ENCODE assay signal across 18 cellular contexts in the genomic region with DNA sequence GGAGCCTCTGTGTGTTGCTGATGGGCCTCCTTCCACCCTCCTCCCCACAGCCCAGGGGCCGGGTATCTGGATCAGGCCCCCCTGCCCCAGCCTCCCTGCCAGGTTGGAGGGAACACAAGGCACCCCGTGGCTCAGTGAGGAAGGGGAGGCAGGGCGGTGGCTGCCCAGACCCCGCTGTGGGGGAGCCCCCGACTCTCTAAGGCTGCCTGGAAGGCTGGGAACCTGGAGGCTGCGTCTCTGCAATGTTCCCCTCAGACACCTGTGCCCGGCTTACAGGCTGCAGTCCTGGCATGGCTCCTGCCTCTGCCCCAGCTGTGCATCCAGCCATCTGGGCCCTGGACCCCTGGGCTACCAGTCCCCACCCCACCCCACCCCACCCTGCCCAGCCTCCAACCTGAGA. TPM values are rescaled to one million over a fixed set of nuclear protein-coding genes. Genes with fewer than 3 reads are reported as not detected.
DNase-seq lines count a peak whose midpoint lies in the region; ATAC-seq, FAIRE-seq and TF ChIP-seq lines count a peak whose summit lies in the region.
"Had no signal": no experiment of that assay in that cellular context is flagged by ENCODE, and none has a peak within 500 bp of the region (broad histone marks: within the 10 kb centered on the region; RNA-seq: fewer than 3 reads in every experiment).

No MANE protein-coding gene starts in this region.

- no peak for TF ChIP-seq CTCF in A549 (IDR thresholded peaks at IDR 0.05)
- no peak for TF ChIP-seq CTCF in PC-9 (conservative IDR thresholded peaks at IDR 0.05)
- no peak for TF ChIP-seq CTCF in pancreas (IDR thresholded peaks at IDR 0.05)
- no peak for TF ChIP-seq CTCF in endodermal cell (conservative IDR thresholded peaks at IDR 0.05)
- TF ChIP-seq CTCF in ovary (IDR thresholded peaks at IDR 0.05): no peak

- TF ChIP-seq POLR2A in A549 (IDR thresholded peaks at IDR 0.05; ENCODE audit: low read length) (no peak), ovary (IDR thresholded peaks at IDR 0.05) (no peak)

- H3K4me1 Mint-ChIP-seq in endodermal cell: peaks cover 2% of the 10 kb centered on the region

- no peak for FAIRE-seq in A549 (lab: Jason Lieb, UNC)
- FAIRE-seq in pancreas (lab: Jason Lieb, UNC): no peak
- FAIRE-seq in small intestine (lab: Jason Lieb, UNC): no peak
- FAIRE-seq: H1 had no signal

- WGBS in A549 (ENCODE audit: missing lambda C conversion rate): 49% methylated on average over 7 of the region's 7 CpGs
- 27 to 68% methylated on average over 5 to 7 of the region's 7 CpGs for WGBS in pancreas, 2 donors
- 24 to 54% (median 31%) methylated on average over 3 to 7 of the region's 7 CpGs for WGBS in small intestine, 3 donors
- WGBS in endodermal cell (ENCODE audit: insufficient coverage in 1 of 2, insufficient read length in 1 of 2), 2 experiments: 86% methylated on average over 7 of the region's 7 CpGs; no CpG with 5 or more reads in 1 of the 2 experiments
- 54 to 56% (median 55%) methylated on average over 3 to 7 of the region's 7 CpGs for WGBS in ovary, 3 donors

- H3K36me3 ChIP-seq in PC-9 (ENCODE audit: low read depth) (no peaks in the 10 kb centered on the region), pancreas (no peaks in the 10 kb centered on the region), small intestine (ENCODE audit: control insufficient read depth in 2 of 2, insufficient read depth in 2 of 2, low read length in 2 of 2) (no peaks in the 10 kb centered on the region), endodermal cell (ENCODE audit: control insufficient read depth, insufficient read depth, low read length) (no peaks in the 10 kb centered on the region), ovary (no peaks in the 10 kb centered on the region)
- H3K36me3 ChIP-seq: MG63, Peyer's patch had no signal

- peaks cover 21% of the 10 kb centered on the region for H3K4me1 ChIP-seq in A549
- H3K4me1 ChIP-seq in PC-9 (replicated peaks; ENCODE audit: insufficient read depth): peaks cover 79% of the 10 kb centered on the region
- H3K4me1 ChIP-seq in pancreas: peaks cover 0 to 10% (median 7%) of the 10 kb centered on the region in 3 donors
- peaks cover 0 to 3% of the 10 kb centered on the region in 2 donors for H3K4me1 ChIP-seq in small intestine (ENCODE audit: control insufficient read depth in 2 of 2, insufficient read depth in 1 of 2, low read depth in 1 of 2, low read length in 1 of 2)
- H3K4me1 ChIP-seq in endodermal cell (ENCODE audit: control insufficient read depth, insufficient read depth, low read length): no peaks in the 10 kb centered on the region
- H3K4me1 ChIP-seq in ovary (ENCODE audit: insufficient read depth): no peaks in the 10 kb centered on the region

- ATAC-seq in A549: no peak; a peak in 1 of 6 replicates
- peak; percentile 4 for ATAC-seq in left colon
- peak; percentile 10 to 43 (median 26) for ATAC-seq in pancreas
- no peak for ATAC-seq in HG03039 (IDR thresholded peaks at IDR 0.05; ENCODE audit: unreplicated experiment)

- H3K79me2 ChIP-seq in PC-9 (ENCODE audit: low read depth): peaks cover 35% of the 10 kb centered on the region

- peaks cover 7% of the 10 kb centered on the region for H3K27me3 Mint-ChIP-seq in endodermal cell (ENCODE audit: insufficient read depth)

- CTCF ChIA-PET in A549 (lab: Yijun Ruan, JAX): interaction anchor here (8.6 kb wide), 1 partner anchor 17 kb away, joined by 43 read pairs; no protein-coding TSS in a partner anchor
- CTCF ChIA-PET in PC-9 (lab: Charles Lee): interaction anchor here (0.6 to 1.5 kb wide), 5 partner anchors 13 to 689 kb away, joined by 3 to 4 read pairs (median 3); no protein-coding TSS in a partner anchor

- H3K36me3 Mint-ChIP-seq in endodermal cell (ENCODE audit: low read depth): no peaks in the 10 kb centered on the region

- H3F3A ChIP-seq in PC-9 (ENCODE audit: insufficient read depth, low read depth): peaks cover 37% of the 10 kb centered on the region

- BruUV-seq in PC-9 (replicated peaks; lab: Mats Ljungman, UMichigan): no TSS peak

- H3K9me3 Mint-ChIP-seq in endodermal cell: peaks cover 7% of the 10 kb centered on the region

- H3K4me3 ChIP-seq in A549 (no peak overlapping the region), PC-9 (peak overlapping the region; percentile 77), pancreas (peak overlapping the region in 1 of 4 donors; percentile 22), small intestine (ENCODE audit: low read depth in 1 of 2, low read length in 2 of 2) (peak overlapping the region in 1 of 2 donors; percentile 12), endodermal cell (ENCODE audit: low read length) (no peak overlapping the region), ovary (no peak overlapping the region)
- H3K4me3 ChIP-seq: MG63, Peyer's patch had no signal

- intact Hi-C loops in PC-9 (cut with micrococcal nuclease; ENCODE audit: unreplicated experiment) (loop anchor here (5.0 kb wide), 3 partner anchors 96 to 524 kb away; a partner anchor contains a TSS), left colon (cut with DNase I, micrococcal nuclease) (no loop called here), pancreas (cut with DNase I) (no loop called here), ovary (cut with DNase I) (no loop called here)

- H3K9me3 ChIP-seq in A549: no peaks in the 10 kb centered on the region
- H3K9me3 ChIP-seq in PC-9 (ENCODE audit: insufficient read depth, low read depth): no peaks in the 10 kb centered on the region
- no peaks in the 10 kb centered on the region for H3K9me3 ChIP-seq in pancreas
- no peaks in the 10 kb centered on the region for H3K9me3 ChIP-seq in small intestine (ENCODE audit: control insufficient read depth, low read depth)
- peaks cover 10% of the 10 kb centered on the region for H3K9me3 ChIP-seq in endodermal cell (ENCODE audit: control insufficient read depth, low read length)
- H3K9me3 ChIP-seq in ovary: no peaks in the 10 kb centered on the region
- H3K9me3 ChIP-seq: MG63, Peyer's patch had no signal

- H3K27me3 ChIP-seq in PC-9 (ENCODE audit: insufficient read depth, low read depth) (no peaks in the 10 kb centered on the region), pancreas (no peaks in the 10 kb centered on the region), small intestine (ENCODE audit: control insufficient read depth in 2 of 2, insufficient read depth in 2 of 2, low read length in 2 of 2) (no peaks in the 10 kb centered on the region), endodermal cell (ENCODE audit: control insufficient read depth, insufficient read depth, low read length, poor library complexity, severe bottlenecking) (no peaks in the 10 kb centered on the region), ovary (no peaks in the 10 kb centered on the region)
- H3K27me3 ChIP-seq: MG63, Peyer's patch had no signal

- TF ChIP-seq RAD21 in A549 (conservative IDR thresholded peaks at IDR 0.05 in 1 of 2, IDR thresholded peaks at IDR 0.05 in 1 of 2): no peak

- no peak overlapping the region for H3K9ac ChIP-seq in endodermal cell (ENCODE audit: extremely low read depth, low read length, poor library complexity, severe bottlenecking)

- H3K27ac Mint-ChIP-seq in endodermal cell: no peak overlapping the region

- H3K27ac ChIP-seq in A549 (peak overlapping the region in 1 of 2 experiments; percentile 33; a peak in 1 of 6 replicates), PC-9 (peak overlapping the region; percentile 82), pancreas (no peak overlapping the region), small intestine (ENCODE audit: low read depth in 1 of 2, low read length in 1 of 2) (no peak overlapping the region), endodermal cell (ENCODE audit: low read depth, low read length) (no peak overlapping the region), ovary (no peak overlapping the region)
- H3K27ac ChIP-seq: Peyer's patch had no signal

- H2AFZ ChIP-seq in PC-9: no peak overlapping the region

- H3K4me2 ChIP-seq in A549 (0 out of 3 replicates have a peak overlapping the region, but pooled peaks have one; percentile 6), PC-9 (peak overlapping the region; percentile 95)

- H3K4me3 Mint-ChIP-seq in endodermal cell: no peak overlapping the region

- DNase-seq in A549 (ENCODE audit: low read depth in 1 of 2, low spot score in 1 of 2) (no peak), PC-9 (no peak), left colon (no peak), pancreas (no peak), small intestine (no peak), endodermal cell (no peak), ovary (no peak)
- DNase-seq: C1 segment of cervical spinal cord, EL, MG63, NCI-H1092, NCI-H2081 treated with DMSO at 0.1 percent for 48 hours, NCI-H524, Right ventricle myocardium superior had no signal

- TF ChIP-seq EP300 in A549 (IDR thresholded peaks at IDR 0.05): no peak
- no peak for TF ChIP-seq EP300 in ovary (IDR thresholded peaks at IDR 0.05)

- H4K20me1 ChIP-seq in PC-9 (ENCODE audit: insufficient read depth): no peaks in the 10 kb centered on the region

- POLR2A ChIA-PET in A549 (lab: Yijun Ruan, JAX) (no interaction called here), PC-9 (lab: Charles Lee; ENCODE audit: unreplicated experiment) (interaction anchor here (0.6 to 0.7 kb wide), 3 partner anchors 9 to 35 kb away, joined by 3 to 12 read pairs (median 3); a partner anchor contains a TSS)

- no peaks in the 10 kb centered on the region for H3K9me2 ChIP-seq in PC-9 (ENCODE audit: insufficient read depth)

RNA-seq across cellular contexts. Expression of a gene that starts 0.4 kb away (rescaled TPM):
- polyA plus RNA-seq in A549 (2011; rRNA removed) (not detected in 2 replicates), A549 (2017; fragmentation: RNase III; extraction: RNeasy Plus Mini Kit Qiagen cat#74134 plus additional on column Dnase treatment) (not detected in 3 replicates), pancreas (1 to 10 TPM; 2.0 TPM), small intestine (10 to 100 TPM in 1 of 3 donors, 1 to 10 TPM in 2; 3.8 to 29.3 (median 4.0) TPM), ovary (under 1 TPM in 1 of 2 donors, not detected in 1; 0.04 TPM)
- 0.03 and 0.04 TPM in 2 replicates for polyA plus RNA-seq in A549 (2012; cell fraction: cytosol; rRNA removed)
- polyA plus RNA-seq in A549 (2012; cell fraction: nucleus; rRNA removed): 0.05 TPM in 1 of 2 replicates, not detected in the other
- polyA minus RNA-seq in A549 (2011; rRNA and poly(A)+ RNA removed): not detected in 2 replicates
- total RNA-seq in PC-9 (2021) (68.8 and 84.0 TPM in 2 replicates), left colon (10 to 100 TPM in 1 of 2 donors, 1 to 10 TPM in 1; 4.5 to 11.8 TPM), pancreas (1 to 10 TPM in 2 of 6 donors, under 1 TPM in 4; 0.14 to 1.5 (median 0.45) TPM), endodermal cell (under 1 TPM in 1 of 2 donors, not detected in 1; 0.31 TPM), ovary (under 1 TPM in 4 of 7 donors, not detected in 3; 0.12 to 0.48 (median 0.34) TPM)
- not detected for polyA plus RNA-seq in endodermal cell (2013, experiment 1 of 2)
- polyA plus RNA-seq in endodermal cell (2013, experiment 2 of 2): not detected
- total RNA-seq: A172, H1, Right ventricle myocardium superior had no signal

RNA-seq across cellular contexts. Expression of a gene that starts 9.7 kb away (rescaled TPM):
- polyA plus RNA-seq in A549 (2011; rRNA removed) (not detected in 2 replicates), A549 (2017; fragmentation: RNase III; extraction: RNeasy Plus Mini Kit Qiagen cat#74134 plus additional on column Dnase treatment) (not detected in 3 replicates), pancreas (under 1 TPM; 0.04 to 0.05 TPM), small intestine (under 1 TPM in 1 of 3 donors, not detected in 2; 0.13 TPM), ovary (under 1 TPM in 1 of 2 donors, not detected in 1; 0.18 TPM)
- not detected in 2 replicates for polyA plus RNA-seq in A549 (2012; cell fraction: cytosol; rRNA removed)
- 0.01 and 0.04 TPM in 2 replicates for polyA plus RNA-seq in A549 (2012; cell fraction: nucleus; rRNA removed)
- polyA minus RNA-seq in A549 (2011; rRNA and poly(A)+ RNA removed): not detected in 2 replicates
- total RNA-seq in PC-9 (2021) (not detected in 2 replicates), left colon (under 1 TPM in 1 of 2 donors, not detected in 1; 0.06 TPM), pancreas (under 1 TPM in 1 of 6 donors, not detected in 5; 0.04 TPM), endodermal cell (not detected), ovary (1 to 10 TPM in 5 of 7 donors, under 1 TPM in 2; 0.15 to 6.1 (median 1.6) TPM)
- not detected for polyA plus RNA-seq in endodermal cell (2013, experiment 1 of 2)
- not detected for polyA plus RNA-seq in endodermal cell (2013, experiment 2 of 2)
- total RNA-seq: A172, H1, Right ventricle myocardium superior had no signal
- polyA plus RNA-seq: H1 had no signal

RNA-seq across cellular contexts. Expression of a gene that starts 27.8 kb away (rescaled TPM):
- polyA plus RNA-seq in A549 (2011; rRNA removed) (not detected in 2 replicates), A549 (2017; fragmentation: RNase III; extraction: RNeasy Plus Mini Kit Qiagen cat#74134 plus additional on column Dnase treatment) (not detected in 3 replicates), pancreas (under 1 TPM; 0.07 to 0.08 TPM), small intestine (1 to 10 TPM in 1 of 3 donors, under 1 TPM in 2; 0.27 to 1.8 (median 0.84) TPM), ovary (under 1 TPM in 1 of 2 donors, not detected in 1; 0.04 TPM)
- polyA plus RNA-seq in A549 (2012; cell fraction: cytosol; rRNA removed): not detected in 2 replicates
- not detected in 2 replicates for polyA plus RNA-seq in A549 (2012; cell fraction: nucleus; rRNA removed)
- not detected in 2 replicates for polyA minus RNA-seq in A549 (2011; rRNA and poly(A)+ RNA removed)
- total RNA-seq in PC-9 (2021) (not detected in 2 replicates), left colon (1 to 10 TPM in 1 of 2 donors, under 1 TPM in 1; 0.59 to 3.0 TPM), pancreas (under 1 TPM in 1 of 6 donors, not detected in 5; 0.76 TPM), endodermal cell (under 1 TPM in 1 of 2 donors, not detected in 1; 0.31 TPM), ovary (under 1 TPM in 2 of 7 donors, not detected in 5; 0.25 to 0.79 TPM)
- not detected for polyA plus RNA-seq in endodermal cell (2013, experiment 1 of 2)
- polyA plus RNA-seq in endodermal cell (2013, experiment 2 of 2): not detected
- total RNA-seq: A172, H1, Right ventricle myocardium superior had no signal

Comparison
In these comparisons a context has a peak if more than half of its experiments do, and no peak if none do; other contexts are left out.
1. ATAC-seq: peak in left colon (single experiment) and pancreas (4 of 4); none in A549 (0 of 2) and HG03039 (single experiment).